In genomic region chr6:116008470-116009229, GRCh38 we compare ENCODE assay signal across 8 cellular contexts. TPM values are rescaled to one million over a fixed set of nuclear protein-coding genes. Genes with fewer than 3 reads are reported as not detected.
DNase-seq lines count a peak whose midpoint lies in the region; ATAC-seq and TF ChIP-seq lines count a peak whose summit lies in the region.

No MANE protein-coding gene starts in this region.

- DNase-seq in NOMO-1 treated with dmso at 0.1 percent for 144 hours (lab: John Stamatoyannopoulos, UW; ENCODE audit: unreplicated experiment): peak; percentile 93
- peak; percentile 41 for DNase-seq in fibroblast of the conjunctiva (ENCODE audit: low read depth)
- peak; percentile 20 for DNase-seq in stimulated activated naive B cell treated with anti-CD40 and anti-IgM and Interleukin-4, amounts not matched to agents 10 μg/mL and 1 μg/mL and 100 μg/mL, for 72 hours
- DNase-seq in PC-9: no peak
- no peak for DNase-seq in activated CD4-positive, alpha-beta T cell treated with anti-CD3 and anti-CD28 coated beads for 48 hours
- no peak for DNase-seq in stimulated activated CD4-positive, alpha-beta T cell treated with anti-CD3 and anti-CD28 coated beads, Interleukin-2, amount 100 ng/mL, for 24 hours

- no TSS peak for BruUV-seq in PC-9 (replicated peaks; lab: Mats Ljungman, UMichigan)

- peaks cover 28% of the 10 kb centered on the region for H3K4me1 ChIP-seq in PC-9 (replicated peaks; ENCODE audit: insufficient read depth)

- ATAC-seq in GM18517 (IDR thresholded peaks at IDR 0.05; ENCODE audit: unreplicated experiment) (peak; percentile 70), HG02678 (IDR thresholded peaks at IDR 0.05; ENCODE audit: unreplicated experiment) (peak; percentile 64)
- peak; percentile 73 to 87 for ATAC-seq in stimulated activated naive B cell treated with anti-CD40 and anti-IgM and Interleukin-4, amounts not matched to agents 10 μg/mL and 1 μg/mL and 100 μg/mL, for 72 hours (replicated peaks)

- H3K27me3 ChIP-seq in PC-9 (ENCODE audit: insufficient read depth, low read depth): no peaks in the 10 kb centered on the region

- H3K79me2 ChIP-seq in PC-9 (ENCODE audit: low read depth): peaks cover 7% of the 10 kb centered on the region; the same call in 1 of the 2 replicates

- POLR2A ChIA-PET in PC-9 (lab: Charles Lee; ENCODE audit: unreplicated experiment): interaction anchor here (0.6 to 0.8 kb wide), 2 partner anchors 52 to 92 kb away, joined by 3 to 7 read pairs; partner anchors contain the start of genes FRK and NT5DC1

- no peaks in the 10 kb centered on the region for H3K36me3 Mint-ChIP-seq in stimulated activated naive B cell treated with anti-CD40 and anti-IgM and Interleukin-4, amounts not matched to agents 10 μg/mL and 1 μg/mL and 100 μg/mL, for 72 hours

- H4K20me1 ChIP-seq in PC-9 (ENCODE audit: insufficient read depth): no peaks in the 10 kb centered on the region

- no peaks in the 10 kb centered on the region for H3K9me3 Mint-ChIP-seq in stimulated activated naive B cell treated with anti-CD40 and anti-IgM and Interleukin-4, amounts not matched to agents 10 μg/mL and 1 μg/mL and 100 μg/mL, for 72 hours

- no peaks in the 10 kb centered on the region for H3K36me3 ChIP-seq in PC-9 (ENCODE audit: low read depth)

- intact Hi-C loops in PC-9 (cut with micrococcal nuclease; ENCODE audit: unreplicated experiment): no loop called here

- peaks cover 15 to 29% of the 10 kb centered on the region in 2 donors for H3K4me1 Mint-ChIP-seq in stimulated activated naive B cell treated with anti-CD40 and anti-IgM and Interleukin-4, amounts not matched to agents 10 μg/mL and 1 μg/mL and 100 μg/mL, for 72 hours

- no peak overlapping the region for H3K4me2 ChIP-seq in PC-9

- H3K4me3 Mint-ChIP-seq in stimulated activated naive B cell treated with anti-CD40 and anti-IgM and Interleukin-4, amounts not matched to agents 10 μg/mL and 1 μg/mL and 100 μg/mL, for 72 hours: peak overlapping the region in 1 of 2 donors; percentile 2

- no peaks in the 10 kb centered on the region for H3K27me3 Mint-ChIP-seq in stimulated activated naive B cell treated with anti-CD40 and anti-IgM and Interleukin-4, amounts not matched to agents 10 μg/mL and 1 μg/mL and 100 μg/mL, for 72 hours

- H3K9me2 ChIP-seq in PC-9 (ENCODE audit: insufficient read depth): no peaks in the 10 kb centered on the region

- no peak overlapping the region for H3K27ac ChIP-seq in PC-9

- peak overlapping the region; percentile 66 for H3K27ac Mint-ChIP-seq in stimulated activated naive B cell treated with anti-CD40 and anti-IgM and Interleukin-4, amounts not matched to agents 10 μg/mL and 1 μg/mL and 100 μg/mL, for 72 hours

- H3F3A ChIP-seq in PC-9 (ENCODE audit: insufficient read depth, low read depth): peaks cover 8% of the 10 kb centered on the region; the same call in 1 of the 2 replicates

- no peak overlapping the region for H2AFZ ChIP-seq in PC-9

- no peaks in the 10 kb centered on the region for H3K9me3 ChIP-seq in PC-9 (ENCODE audit: insufficient read depth, low read depth)

- no peak for TF ChIP-seq CTCF in PC-9 (conservative IDR thresholded peaks at IDR 0.05)

- no peak overlapping the region for H3K4me3 ChIP-seq in PC-9

- CTCF ChIA-PET in PC-9 (lab: Charles Lee): no interaction called here

RNA-seq across cellular contexts. Expression of gene FRK, which starts 52.0 kb away (rescaled TPM):
- total RNA-seq in PC-9 (2021): 14.4 and 17.2 TPM in 2 replicates

Comparison
In these comparisons a context has a peak if more than half of its experiments do, and no peak if none do; other contexts are left out.
1. DNase-seq: peak in NOMO-1 treated with dmso at 0.1 percent for 144 hours (single experiment), fibroblast of the conjunctiva (single experiment) and stimulated activated naive B cell treated with anti-CD40 and anti-IgM and Interleukin-4, amounts not matched to agents 10 μg/mL and 1 μg/mL and 100 μg/mL, for 72 hours (single experiment); none in PC-9 (0 of 2), activated CD4-positive, alpha-beta T cell treated with anti-CD3 and anti-CD28 coated beads for 48 hours (single experiment) and stimulated activated CD4-positive, alpha-beta T cell treated with anti-CD3 and anti-CD28 coated beads, Interleukin-2, amount 100 ng/mL, for 24 hours (0 of 2).
2. Peak in every context shown above with its lines, with median percentiles within 50 percentile points of each other: ATAC-seq.